Comparison of ENCODE assay signal across 8 cellular contexts in genomic region chr4:81631958-81632439, GRCh38.
DNase-seq lines count a peak whose midpoint lies in the region; ATAC-seq, FAIRE-seq and TF ChIP-seq lines count a peak whose summit lies in the region.

No MANE protein-coding gene starts in this region.

- H3K4me1 ChIP-seq in pancreas, result peaks cover 0 to 9% (median 0%) of the 10 kb centered on the region in 3 donors

- intact Hi-C loops in pancreas (cut with DNase I), result no loop called here

- H3K27me3 Mint-ChIP-seq in immature natural killer cell (ENCODE audit: low read depth in 3 of 3), result no peaks in the 10 kb centered on the region

- H3K9me3 Mint-ChIP-seq in immature natural killer cell, result no peaks in the 10 kb centered on the region

- H3K36me3 Mint-ChIP-seq in immature natural killer cell, result no peaks in the 10 kb centered on the region

- no peaks in the 10 kb centered on the region for H3K9me3 ChIP-seq in pancreas

- H3K27ac ChIP-seq in brain microvascular endothelial cell (no peak overlapping the region), pancreas (no peak overlapping the region)

- H3K4me3 ChIP-seq in brain microvascular endothelial cell (ENCODE audit: low read depth, low read length) (no peak overlapping the region), pancreas (no peak overlapping the region)

- peak; percentile 44 for ATAC-seq in GM18508 (IDR thresholded peaks at IDR 0.05; ENCODE audit: insufficient read depth, unreplicated experiment)
- ATAC-seq in HG03354 (IDR thresholded peaks at IDR 0.05; ENCODE audit: poor library complexity, severe bottlenecking, unreplicated experiment), result peak; percentile 51
- peak in 3 of 4 donors; percentile 45 to 57 (median 54) for ATAC-seq in pancreas
- ATAC-seq in HG02588 (IDR thresholded peaks at IDR 0.05; ENCODE audit: unreplicated experiment), result no peak

- TF ChIP-seq CTCF in brain microvascular endothelial cell (IDR thresholded peaks at IDR 0.05; ENCODE audit: low read depth, low read length, missing control alignments) (no peak), pancreas (IDR thresholded peaks at IDR 0.05) (no peak)

- 84 to 86% methylated on average over 4 of the region's 4 CpGs for WGBS in pancreas, 2 donors

- no peak overlapping the region for H3K27ac Mint-ChIP-seq in immature natural killer cell

- H3K4me3 Mint-ChIP-seq in immature natural killer cell, result no peak overlapping the region

- H3K36me3 ChIP-seq in brain microvascular endothelial cell (replicated peaks), result no peaks in the 10 kb centered on the region
- H3K36me3 ChIP-seq in pancreas, result no peaks in the 10 kb centered on the region

- DNase-seq in brain microvascular endothelial cell (peak; percentile 83), pancreas (no peak), immature natural killer cell (no peak), T-helper 1 cell (no peak), MV-4-11 (lab: John Stamatoyannopoulos, UW) (no peak)

- in situ Hi-C loops in brain microvascular endothelial cell (cut with HindIII; ENCODE audit: low pct_ligation_motif_present, low sequenced_read_pairs), result no loop called here

- no peaks in the 10 kb centered on the region for H3K4me1 Mint-ChIP-seq in immature natural killer cell

- H3K27me3 ChIP-seq in brain microvascular endothelial cell (replicated peaks) (no peaks in the 10 kb centered on the region), pancreas (no peaks in the 10 kb centered on the region)

- no peak for FAIRE-seq in pancreas (lab: Jason Lieb, UNC)
